Comparison of ENCODE assay signal across 14 cellular contexts in genomic region chr19:55441692-55442321, GRCh38. TPM values are rescaled to one million over a fixed set of nuclear protein-coding genes. Genes with fewer than 3 reads are reported as not detected.
DNase-seq lines count a peak whose midpoint lies in the region; ATAC-seq, FAIRE-seq and TF ChIP-seq lines count a peak whose summit lies in the region.
"Had no signal": no experiment of that assay in that cellular context is flagged by ENCODE, and none has a peak within 500 bp of the region (broad histone marks: within the 10 kb centered on the region; RNA-seq: fewer than 3 reads in every experiment).

No MANE protein-coding gene starts in this region.

- DNase-seq in A549 (ENCODE audit: low read depth in 1 of 2, low spot score in 1 of 2) (no peak), NT2/D1 (ENCODE audit: low read depth, low spot score) (no peak), small intestine (no peak)
- DNase-seq: activated gamma-delta T cell, DND-41, kidney, NCI-H1048 had no signal

- no peak for TF ChIP-seq RAD21 in A549 (conservative IDR thresholded peaks at IDR 0.05 in 1 of 2, IDR thresholded peaks at IDR 0.05 in 1 of 2)

- H3K9ac ChIP-seq in NT2/D1 (ENCODE audit: insufficient read length, low read depth) (no peak overlapping the region), iPS-15b (ENCODE audit: low read depth, low read length) (no peak overlapping the region)
- H3K9ac ChIP-seq: parathyroid adenoma had no signal

- no peaks in the 10 kb centered on the region; the same call in 1 of the 2 replicates for H4K20me1 ChIP-seq in DOHH2 (ENCODE audit: control insufficient read depth, insufficient read depth, low read depth, low read length)

- H3K4me2 ChIP-seq in A549: peak overlapping the region; percentile 89
- peak overlapping the region; percentile 42 for H3K4me2 ChIP-seq in DOHH2 (ENCODE audit: low read length)

- H3K4me3 ChIP-seq in A549: peak overlapping the region; percentile 35; the same call in 2 of the 3 replicates
- no peak overlapping the region for H3K4me3 ChIP-seq in DOHH2 (ENCODE audit: low read length)
- peak overlapping the region; percentile 9 for H3K4me3 ChIP-seq in NT2/D1 (ENCODE audit: insufficient read length, low read depth)
- peak overlapping the region; percentile 77 for H3K4me3 ChIP-seq in iPS-15b (ENCODE audit: low read depth, low read length)
- no peak overlapping the region for H3K4me3 ChIP-seq in small intestine (ENCODE audit: low read depth in 1 of 2, low read length in 2 of 2)
- H3K4me3 ChIP-seq: vagina had no signal

- peaks cover 5% of the 10 kb centered on the region; the same call in 1 of the 2 replicates for H3F3A ChIP-seq in DOHH2 (ENCODE audit: control insufficient read depth, insufficient read depth)

- H3K27me3 ChIP-seq in DOHH2 (ENCODE audit: control insufficient read depth, low read length): peaks cover 32% of the 10 kb centered on the region
- peaks cover 95% of the 10 kb centered on the region for H3K27me3 ChIP-seq in NT2/D1 (ENCODE audit: insufficient read depth, insufficient read length)
- H3K27me3 ChIP-seq in iPS-15b (ENCODE audit: control insufficient read depth, insufficient read depth, low read length): peaks cover 74% of the 10 kb centered on the region
- H3K27me3 ChIP-seq in small intestine (ENCODE audit: control insufficient read depth in 2 of 2, insufficient read depth in 2 of 2, low read length in 2 of 2): peaks cover 11 to 54% of the 10 kb centered on the region in 2 donors

- no peaks in the 10 kb centered on the region for H3K9me2 ChIP-seq in DOHH2 (replicated peaks; ENCODE audit: control insufficient read depth, low read length)

- CTCF ChIA-PET in A549 (lab: Yijun Ruan, JAX): interaction anchor here (1.1 to 2.6 kb wide), 5 partner anchors 12 to 301 kb away, joined by 3 to 11 read pairs (median 4); no protein-coding TSS in a partner anchor

- TF ChIP-seq EP300 in A549 (IDR thresholded peaks at IDR 0.05): no peak

- no peak for FAIRE-seq in A549 (lab: Jason Lieb, UNC)
- FAIRE-seq in small intestine (lab: Jason Lieb, UNC): no peak
- FAIRE-seq: kidney had no signal

- H3K79me2 ChIP-seq in DOHH2 (ENCODE audit: control insufficient read depth, low read length): no peaks in the 10 kb centered on the region
- H3K79me2 ChIP-seq: parathyroid adenoma had no signal

- H3K9me3 ChIP-seq in A549 (no peaks in the 10 kb centered on the region), DOHH2 (ENCODE audit: control insufficient read depth, insufficient read depth, low read length) (no peaks in the 10 kb centered on the region), NT2/D1 (ENCODE audit: insufficient read depth, low read length) (no peaks in the 10 kb centered on the region), iPS-15b (ENCODE audit: control insufficient read depth, insufficient read depth, low read length) (no peaks in the 10 kb centered on the region), small intestine (ENCODE audit: control insufficient read depth, low read depth) (no peaks in the 10 kb centered on the region)
- H3K9me3 ChIP-seq: vagina had no signal

- H3K36me3 ChIP-seq in DOHH2 (ENCODE audit: control insufficient read depth, low read length): no peaks in the 10 kb centered on the region
- no peaks in the 10 kb centered on the region for H3K36me3 ChIP-seq in NT2/D1 (ENCODE audit: insufficient read depth, insufficient read length, low read length)
- H3K36me3 ChIP-seq in iPS-15b (ENCODE audit: control insufficient read depth, insufficient read depth, low read length): no peaks in the 10 kb centered on the region
- no peaks in the 10 kb centered on the region for H3K36me3 ChIP-seq in small intestine (ENCODE audit: control insufficient read depth in 2 of 2, insufficient read depth in 2 of 2, low read length in 2 of 2)
- H3K36me3 ChIP-seq: vagina had no signal

- POLR2A ChIA-PET in A549 (lab: Yijun Ruan, JAX): interaction anchor here (0.6 to 1.2 kb wide), 3 partner anchors 34 to 35 kb away, joined by 3 to 6 read pairs (median 4); no protein-coding TSS in a partner anchor

- TF ChIP-seq POLR2A in A549 (IDR thresholded peaks at IDR 0.05; ENCODE audit: low read length): no peak

- 23% methylated on average over 32 of the region's 39 CpGs for WGBS in A549 (ENCODE audit: missing lambda C conversion rate)
- WGBS in small intestine, 3 donors: 3 to 4% (median 4%) methylated on average over 39 of the region's 39 CpGs

- H3K4me1 ChIP-seq in A549 (peaks cover 21% of the 10 kb centered on the region), DOHH2 (ENCODE audit: control insufficient read depth, low read length) (peaks cover 15% of the 10 kb centered on the region), NT2/D1 (ENCODE audit: insufficient read depth, insufficient read length) (peaks cover 8% of the 10 kb centered on the region), iPS-15b (ENCODE audit: control insufficient read depth, insufficient read depth, low read length) (peaks cover 6% of the 10 kb centered on the region), small intestine (ENCODE audit: control insufficient read depth in 2 of 2, insufficient read depth in 1 of 2, low read depth in 1 of 2, low read length in 1 of 2) (peaks cover 0 to 2% of the 10 kb centered on the region in 2 donors)
- H3K4me1 ChIP-seq: parathyroid adenoma had no signal

- ATAC-seq in A549: no peak
- no peak for ATAC-seq in HG03095 (IDR thresholded peaks at IDR 0.05; ENCODE audit: unreplicated experiment)
- ATAC-seq in HG03565 (IDR thresholded peaks at IDR 0.05; ENCODE audit: unreplicated experiment): no peak
- no peak for ATAC-seq in GM19328 (IDR thresholded peaks at IDR 0.05; ENCODE audit: unreplicated experiment)

- TF ChIP-seq CTCF in A549 (IDR thresholded peaks at IDR 0.05): no peak
- no peak for TF ChIP-seq CTCF in DOHH2 (IDR thresholded peaks at IDR 0.05; ENCODE audit: low read depth, low read length, poor library complexity, severe bottlenecking)

- H3K27ac ChIP-seq in A549 (no peak overlapping the region), DOHH2 (ENCODE audit: low read depth, low read length) (no peak overlapping the region), small intestine (ENCODE audit: low read depth in 1 of 2, low read length in 1 of 2) (no peak overlapping the region)
- H3K27ac ChIP-seq: parathyroid adenoma, vagina had no signal

TF ChIP-seq in A549, 52 proteins besides CTCF, POLR2A, EP300 and RAD21 (continues in another document):
- no peak for TF ChIP-seq POLR2AphosphoS2 (conservative IDR thresholded peaks at IDR 0.05; ENCODE audit: low read length)
- TF ChIP-seq USF2 (IDR thresholded peaks at IDR 0.05): no peak
- TF ChIP-seq E2F6 (IDR thresholded peaks at IDR 0.05; ENCODE audit: borderline replicate concordance, low read depth): no peak
- no peak for TF ChIP-seq JUNB (IDR thresholded peaks at IDR 0.05)
- TF ChIP-seq CHD2 (IDR thresholded peaks at IDR 0.05; ENCODE audit: low read length, partially characterized antibody): no peak
- TF ChIP-seq HOXB5 (CRISPR knock-in tag; IDR thresholded peaks at IDR 0.05): no peak

RNA-seq across cellular contexts. Expression of gene SHISA7, which starts 1.3 kb away (rescaled TPM):
- 0.03 TPM in 1 of 2 replicates, not detected in the other for polyA plus RNA-seq in A549 (2011; rRNA removed)
- not detected in 2 replicates for polyA plus RNA-seq in A549 (2012; cell fraction: cytosol; rRNA removed)
- polyA plus RNA-seq in A549 (2012; cell fraction: nucleus; rRNA removed): 0.01 TPM in 1 of 2 replicates, not detected in the other
- polyA plus RNA-seq in A549 (2017; fragmentation: RNase III; extraction: RNeasy Plus Mini Kit Qiagen cat#74134 plus additional on column Dnase treatment): 0.01 TPM in 1 of 3 replicates, not detected in the others
- 0.15 TPM in 1 of 2 replicates, not detected in the other for polyA minus RNA-seq in A549 (2011; rRNA and poly(A)+ RNA removed)
- under 1 TPM in 1 of 3 donors, not detected in 2; 0.12 TPM for polyA plus RNA-seq in small intestine

RNA-seq across cellular contexts. Expression of gene ISOC2, which starts 19.6 kb away (rescaled TPM):
- polyA plus RNA-seq in A549 (2011; rRNA removed) (45.3 and 51.5 TPM in 2 replicates), A549 (2017; fragmentation: RNase III; extraction: RNeasy Plus Mini Kit Qiagen cat#74134 plus additional on column Dnase treatment) (52.7 to 57.8 TPM (median 54.1 TPM) in 3 replicates), small intestine (100 to 1,000 TPM in 1 of 3 donors, 10 to 100 TPM in 2; 77.8 to 164 (median 78.9) TPM)
- polyA plus RNA-seq in A549 (2012; cell fraction: cytosol; rRNA removed): 79.6 and 132 TPM in 2 replicates
- polyA plus RNA-seq in A549 (2012; cell fraction: nucleus; rRNA removed): 77.2 and 99.3 TPM in 2 replicates
- 16.2 and 19.7 TPM in 2 replicates for polyA minus RNA-seq in A549 (2011; rRNA and poly(A)+ RNA removed)

RNA-seq across cellular contexts. Expression of gene C19orf85, which starts 22.7 kb away (rescaled TPM):
- polyA plus RNA-seq in A549 (2011; rRNA removed) (not detected in 2 replicates), A549 (2017; fragmentation: RNase III; extraction: RNeasy Plus Mini Kit Qiagen cat#74134 plus additional on column Dnase treatment) (not detected in 3 replicates), small intestine (not detected)
- polyA plus RNA-seq in A549 (2012; cell fraction: cytosol; rRNA removed): not detected in 2 replicates
- polyA plus RNA-seq in A549 (2012; cell fraction: nucleus; rRNA removed): not detected in 2 replicates
- not detected in 2 replicates for polyA minus RNA-seq in A549 (2011; rRNA and poly(A)+ RNA removed)

RNA-seq across cellular contexts. Expression of gene UBE2S, which starts 34.2 kb away (rescaled TPM):
- polyA plus RNA-seq in A549 (2011; rRNA removed): 139 and 153 TPM in 2 replicates
- polyA plus RNA-seq in A549 (2012; cell fraction: cytosol; rRNA removed): 416 and 480 TPM in 2 replicates
- polyA plus RNA-seq in A549 (2012; cell fraction: nucleus; rRNA removed): 268 and 301 TPM in 2 replicates
- polyA plus RNA-seq in A549 (2017; fragmentation: RNase III; extraction: RNeasy Plus Mini Kit Qiagen cat#74134 plus additional on column Dnase treatment): 267 to 300 TPM (median 295 TPM) in 3 replicates
- polyA minus RNA-seq in A549 (2011; rRNA and poly(A)+ RNA removed): 169 and 175 TPM in 2 replicates
- polyA plus RNA-seq in small intestine: 10 to 100 TPM in 1 of 3 donors, 1 to 10 TPM in 2; 7.2 to 30.1 (median 9.5) TPM

RNA-seq across cellular contexts. Expression of gene ZNF628, which starts 34.6 kb away (rescaled TPM):
- polyA plus RNA-seq in A549 (2011; rRNA removed) (0.32 and 0.48 TPM in 2 replicates), A549 (2017; fragmentation: RNase III; extraction: RNeasy Plus Mini Kit Qiagen cat#74134 plus additional on column Dnase treatment) (4.7 to 5.9 TPM (median 5.7 TPM) in 3 replicates), small intestine (1 to 10 TPM; 1.1 to 7.0 (median 4.1) TPM)
- polyA plus RNA-seq in A549 (2012; cell fraction: cytosol; rRNA removed): 2.5 and 4.8 TPM in 2 replicates
- polyA plus RNA-seq in A549 (2012; cell fraction: nucleus; rRNA removed): 7.0 and 12.6 TPM in 2 replicates
- polyA minus RNA-seq in A549 (2011; rRNA and poly(A)+ RNA removed): 0.70 and 1.0 TPM in 2 replicates

Comparison
In these comparisons a context has a peak if more than half of its experiments do, and no peak if none do; other contexts are left out.
1. H3K4me3 ChIP-seq: peak in A549 (single experiment), NT2/D1 (single experiment) and iPS-15b (single experiment); none in DOHH2 (single experiment) and small intestine (0 of 2).